ENCODE assay signal across 26 cellular contexts in genomic region chr6:41247288-41247865, GRCh38. TPM values are rescaled to one million over a fixed set of nuclear protein-coding genes. Genes with fewer than 3 reads are reported as not detected.
DNase-seq lines count a peak whose midpoint lies in the region; ATAC-seq, FAIRE-seq and TF ChIP-seq lines count a peak whose summit lies in the region.
"Had no signal": no experiment of that assay in that cellular context is flagged by ENCODE, and none has a peak within 500 bp of the region (broad histone marks: within the 10 kb centered on the region; RNA-seq: fewer than 3 reads in every experiment).

No MANE protein-coding gene starts in this region.

- H3K27ac ChIP-seq in coronary artery (no peak overlapping the region), osteoblast (ENCODE audit: low read depth, low read length) (no peak overlapping the region)
- H3K27ac ChIP-seq: Peyer's patch, SK-N-MC had no signal

- H3K27me3 Mint-ChIP-seq in activated naive CD8-positive, alpha-beta T cell treated with anti-CD3 and anti-CD28 coated beads, Interleukin-2, amount 10 ng/mL, durations not matched to agents 7 days and 5 days: peaks cover 10% of the 10 kb centered on the region
- peaks cover 2% of the 10 kb centered on the region for H3K27me3 Mint-ChIP-seq in activated naive CD8-positive, alpha-beta T cell treated with anti-CD3 and anti-CD28 coated beads, Interleukin-2, amount 50 U/mL, for 24 hours

- H3K4me3 Mint-ChIP-seq in activated naive CD8-positive, alpha-beta T cell treated with anti-CD3 and anti-CD28 coated beads, Interleukin-2, amount 10 ng/mL, durations not matched to agents 7 days and 5 days: no peak overlapping the region
- no peak overlapping the region for H3K4me3 Mint-ChIP-seq in activated naive CD8-positive, alpha-beta T cell treated with anti-CD3 and anti-CD28 coated beads, Interleukin-2, amount 50 U/mL, for 24 hours
- H3K4me3 Mint-ChIP-seq: CD14-positive monocyte, GM23338, H9 had no signal

- no peaks in the 10 kb centered on the region for H3K36me3 Mint-ChIP-seq in activated naive CD8-positive, alpha-beta T cell treated with anti-CD3 and anti-CD28 coated beads, Interleukin-2, amount 10 ng/mL, durations not matched to agents 7 days and 5 days
- H3K36me3 Mint-ChIP-seq in activated naive CD8-positive, alpha-beta T cell treated with anti-CD3 and anti-CD28 coated beads, Interleukin-2, amount 50 U/mL, for 24 hours (ENCODE audit: low read depth): no peaks in the 10 kb centered on the region

- DNase-seq in activated naive CD8-positive, alpha-beta T cell treated with anti-CD3 and anti-CD28 coated beads, Interleukin-2, amount 10 ng/mL, durations not matched to agents 7 days and 5 days: no peak
- no peak for DNase-seq in activated naive CD8-positive, alpha-beta T cell treated with anti-CD3 and anti-CD28 coated beads, Interleukin-2, amount 50 U/mL, for 24 hours
- peak; percentile 68 for DNase-seq in coronary artery (ENCODE audit: low spot score)
- peak; percentile 77 for DNase-seq in osteoblast (ENCODE audit: insufficient read length, low spot score, missing footprints)
- DNase-seq in UCSD-AML1 (lab: John Stamatoyannopoulos, UW; ENCODE audit: unreplicated experiment): no peak
- no peak for DNase-seq in DMS 273 treated with DMSO at 0.1 percent for 48 hours (lab: John Stamatoyannopoulos, UW)
- DNase-seq in RCC 7860 (ENCODE audit: low spot score): no peak
- DNase-seq: 8988T, ACHN, BE2C, DMS53, H9, KG1, MM.1S, NCI-H2029, NCI-H2227 treated with DMSO at 0.1 percent for 48 hours, NCI-H526 treated with DMSO at 0.1 percent for 48 hours, OCI-M1, Peyer's patch, SIG-M5 had no signal

- FAIRE-seq in RCC 7860 (lab: Jason Lieb, UNC): no peak
- FAIRE-seq: G401.6, HTR-8/SVneo had no signal

- ATAC-seq in activated naive CD8-positive, alpha-beta T cell treated with anti-CD3 and anti-CD28 coated beads, Interleukin-2, amount 10 ng/mL, durations not matched to agents 7 days and 5 days (ENCODE audit: low read depth): peak; percentile 26
- no peak for ATAC-seq in activated naive CD8-positive, alpha-beta T cell treated with anti-CD3 and anti-CD28 coated beads, Interleukin-2, amount 50 U/mL, for 24 hours
- ATAC-seq: GM23338 had no signal

- no peaks in the 10 kb centered on the region for H3K27me3 ChIP-seq in osteoblast (ENCODE audit: insufficient read depth, low read length)
- H3K27me3 ChIP-seq: Peyer's patch had no signal

- no peaks in the 10 kb centered on the region for H4K20me1 ChIP-seq in osteoblast (ENCODE audit: insufficient read depth, low read length)

- H3K4me3 ChIP-seq in coronary artery (no peak overlapping the region), osteoblast (ENCODE audit: insufficient read depth, low read length) (no peak overlapping the region)
- H3K4me3 ChIP-seq: GM23338, Peyer's patch, SK-N-MC had no signal

- H3K4me2 ChIP-seq in osteoblast (ENCODE audit: insufficient read depth, low read length): no peak overlapping the region
- H3K4me2 ChIP-seq: GM23338 had no signal

- no peaks in the 10 kb centered on the region for H3K36me3 ChIP-seq in osteoblast (ENCODE audit: insufficient read depth, low read length)
- H3K36me3 ChIP-seq: BE2C, Peyer's patch had no signal

- H3K9me3 Mint-ChIP-seq in activated naive CD8-positive, alpha-beta T cell treated with anti-CD3 and anti-CD28 coated beads, Interleukin-2, amount 10 ng/mL, durations not matched to agents 7 days and 5 days: peaks cover 4% of the 10 kb centered on the region
- H3K9me3 Mint-ChIP-seq in activated naive CD8-positive, alpha-beta T cell treated with anti-CD3 and anti-CD28 coated beads, Interleukin-2, amount 50 U/mL, for 24 hours: no peaks in the 10 kb centered on the region

- no peaks in the 10 kb centered on the region for H3K9me3 ChIP-seq in osteoblast (ENCODE audit: low read depth, low read length)
- H3K9me3 ChIP-seq: BE2C, Peyer's patch had no signal

- no peak overlapping the region for H3K27ac Mint-ChIP-seq in activated naive CD8-positive, alpha-beta T cell treated with anti-CD3 and anti-CD28 coated beads, Interleukin-2, amount 10 ng/mL, durations not matched to agents 7 days and 5 days
- H3K27ac Mint-ChIP-seq in activated naive CD8-positive, alpha-beta T cell treated with anti-CD3 and anti-CD28 coated beads, Interleukin-2, amount 50 U/mL, for 24 hours: no peak overlapping the region
- H3K27ac Mint-ChIP-seq: GM23338, H9 had no signal

- TF ChIP-seq CTCF in coronary artery (IDR thresholded peaks at IDR 0.05) (no peak), osteoblast (IDR thresholded peaks at IDR 0.05; ENCODE audit: extremely low read depth, low read depth, low read length) (no peak)

- no peaks in the 10 kb centered on the region for H3K4me1 ChIP-seq in osteoblast (ENCODE audit: insufficient read depth, low read length)
- H3K4me1 ChIP-seq: BE2C, Peyer's patch had no signal

- POLR2A ChIA-PET in activated naive CD8-positive, alpha-beta T cell treated with anti-CD3 and anti-CD28 coated beads, Interleukin-2, amount 10 ng/mL, durations not matched to agents 7 days and 5 days (lab: Charles Lee): no interaction called here

- peaks cover 16% of the 10 kb centered on the region for H3K4me1 Mint-ChIP-seq in activated naive CD8-positive, alpha-beta T cell treated with anti-CD3 and anti-CD28 coated beads, Interleukin-2, amount 10 ng/mL, durations not matched to agents 7 days and 5 days
- H3K4me1 Mint-ChIP-seq in activated naive CD8-positive, alpha-beta T cell treated with anti-CD3 and anti-CD28 coated beads, Interleukin-2, amount 50 U/mL, for 24 hours: peaks cover 14% of the 10 kb centered on the region
- H3K4me1 Mint-ChIP-seq: GM23338, H9 had no signal

- no peak overlapping the region for H2AFZ ChIP-seq in osteoblast (ENCODE audit: low read length)
- H2AFZ ChIP-seq: GM23338 had no signal

- H3K79me2 ChIP-seq in osteoblast (ENCODE audit: insufficient read depth, low read length): no peaks in the 10 kb centered on the region

RNA-seq across cellular contexts. Expression of gene TREML4, which starts 19.2 kb away (rescaled TPM):
- total RNA-seq in activated naive CD8-positive, alpha-beta T cell treated with anti-CD3 and anti-CD28 coated beads, Interleukin-2, amount 10 ng/mL, durations not matched to agents 7 days and 5 days: not detected
- not detected in 2 replicates for total RNA-seq in osteoblast
- total RNA-seq: GM23338, H9, NCI-H460, Peyer's patch had no signal

RNA-seq across cellular contexts. Expression of gene TREM1, which starts 39.1 kb away (rescaled TPM):
- total RNA-seq in activated naive CD8-positive, alpha-beta T cell treated with anti-CD3 and anti-CD28 coated beads, Interleukin-2, amount 10 ng/mL, durations not matched to agents 7 days and 5 days: not detected
- 0.72 and 1.8 TPM in 2 replicates for total RNA-seq in osteoblast
- total RNA-seq: GM23338, H9 had no signal

RNA-seq across cellular contexts. Expression of gene TREML2, which starts 46.4 kb away (rescaled TPM):
- 10 to 100 TPM; 13.5 to 14.9 TPM for total RNA-seq in activated naive CD8-positive, alpha-beta T cell treated with anti-CD3 and anti-CD28 coated beads, Interleukin-2, amount 10 ng/mL, durations not matched to agents 7 days and 5 days
- total RNA-seq in osteoblast: not detected in 2 replicates
- total RNA-seq: NCI-H460 had no signal

Comparison
In these comparisons a context has a peak if more than half of its experiments do, and no peak if none do; other contexts are left out.
1. DNase-seq: peak in coronary artery (single experiment) and osteoblast (single experiment); none in activated naive CD8-positive, alpha-beta T cell treated with anti-CD3 and anti-CD28 coated beads, Interleukin-2, amount 10 ng/mL, durations not matched to agents 7 days and 5 days (single experiment), activated naive CD8-positive, alpha-beta T cell treated with anti-CD3 and anti-CD28 coated beads, Interleukin-2, amount 50 U/mL, for 24 hours (single experiment), UCSD-AML1 (single experiment), DMS 273 treated with DMSO at 0.1 percent for 48 hours (single experiment) and RCC 7860 (single experiment).
2. RNA of gene TREML2, which starts 46.4 kb away (total RNA-seq): 13.5 to 14.9 TPM in activated naive CD8-positive, alpha-beta T cell treated with anti-CD3 and anti-CD28 coated beads, Interleukin-2, amount 10 ng/mL, durations not matched to agents 7 days and 5 days; not detected in osteoblast; every median in the first group is over 10 times any median in the second.